Comparison of ENCODE assay signal across 20 cellular contexts in the genomic region with DNA sequence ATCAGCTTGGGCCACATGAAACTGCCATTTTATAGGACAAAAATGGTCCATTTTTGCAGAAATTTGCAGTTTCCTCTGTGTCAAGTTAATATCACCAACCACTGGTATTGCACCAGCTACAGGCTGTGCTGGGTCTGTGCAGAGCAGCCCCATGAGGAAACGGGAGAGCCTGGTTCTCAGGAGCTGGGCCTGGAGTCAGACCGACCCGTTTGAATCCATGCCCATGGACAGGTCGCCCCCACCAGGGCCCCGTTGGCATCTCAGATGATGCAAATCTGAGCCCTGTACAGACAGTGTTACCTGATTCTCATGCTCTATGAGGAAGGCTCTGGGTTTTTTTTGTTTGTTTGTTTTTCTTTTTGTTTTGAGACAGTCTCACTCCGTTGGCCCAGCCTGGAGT. TPM values are rescaled to one million over a fixed set of nuclear protein-coding genes. Genes with fewer than 3 reads are reported as not detected.
DNase-seq lines count a peak whose midpoint lies in the region; ATAC-seq, FAIRE-seq and TF ChIP-seq lines count a peak whose summit lies in the region.
"Had no signal": no experiment of that assay in that cellular context is flagged by ENCODE, and none has a peak within 500 bp of the region (broad histone marks: within the 10 kb centered on the region; RNA-seq: fewer than 3 reads in every experiment).

No MANE protein-coding gene starts in this region.

- TF ChIP-seq CTCF in activated CD8-positive, alpha-beta T cell treated with anti-CD3 and anti-CD28 coated beads for 36 hours (IDR thresholded peaks at IDR 0.05), result no peak
- TF ChIP-seq CTCF in OCI-LY7 (conservative IDR thresholded peaks at IDR 0.05; ENCODE audit: low read length), result 0 out of 2 replicates have a peak, but pooled peaks have one; percentile 27
- TF ChIP-seq CTCF in H1 (IDR thresholded peaks at IDR 0.05; ENCODE audit: control extremely low read depth in 1 of 3, insufficient read depth in 1 of 3, low read depth in 1 of 3, low read length in 3 of 3), result peak; percentile 34 to 47 (median 37)
- TF ChIP-seq CTCF in upper lobe of right lung (IDR thresholded peaks at IDR 0.05), result no peak

- no peak overlapping the region for H4K91ac ChIP-seq in H1 (replicated peaks; ENCODE audit: insufficient read length, low read length)

- H3K23ac ChIP-seq in H1 (ENCODE audit: insufficient read length), result no peak overlapping the region

- H2BK5ac ChIP-seq in H1 (ENCODE audit: low read depth, low read length), result no peak overlapping the region

- in situ Hi-C loops in HAP-1 (cut with MboI; ENCODE audit: low sequenced_read_pairs), result no loop called here

- H3K4me3 ChIP-seq in OCI-LY7 (ENCODE audit: low read depth, low read length, poor library complexity, severe bottlenecking), result no peak overlapping the region
- H3K4me3 ChIP-seq in H1 (ENCODE audit: extremely low read depth in 1 of 4, insufficient read depth in 2 of 4, low read depth in 3 of 4, low read length in 4 of 4), result no peak overlapping the region
- no peak overlapping the region for H3K4me3 ChIP-seq in upper lobe of right lung
- no peak overlapping the region for H3K4me3 ChIP-seq in HAP-1

- H3K36me3 ChIP-seq in OCI-LY7 (ENCODE audit: insufficient read depth, low read length) (no peaks in the 10 kb centered on the region), H1 (ENCODE audit: control insufficient read depth in 2 of 4, insufficient read depth in 4 of 4, low read length in 3 of 4) (peaks cover 0 to 9% (median 0%) of the 10 kb centered on the region in 4 experiments; a peak in 1 of 8 replicates), upper lobe of right lung (no peaks in the 10 kb centered on the region), HAP-1 (replicated peaks) (no peaks in the 10 kb centered on the region)

- no peak overlapping the region for H4K5ac ChIP-seq in H1 (ENCODE audit: insufficient read length, low read depth, low read length)

- 89% methylated on average over 6 of the region's 6 CpGs; no CpG with 5 or more reads in 1 of the 2 experiments for WGBS in H1 (ENCODE audit: extremely low coverage in 1 of 2, insufficient coverage in 1 of 2, insufficient read length in 1 of 2, insufficient replicate concordance in 2 of 2, low coverage in 1 of 2, low lambda C conversion rate in 2 of 2, missing lambda C conversion rate in 1 of 2), 2 experiments

- no peak for TF ChIP-seq EP300 in H1 (IDR thresholded peaks at IDR 0.05; ENCODE audit: borderline replicate concordance in 1 of 2, low read depth in 2 of 2, low read length in 2 of 2)

- peak; percentile 50 to 63 for TF ChIP-seq RAD21 in H1 (IDR thresholded peaks at IDR 0.05 in 1 of 2, conservative IDR thresholded peaks at IDR 0.05 in 1 of 2; ENCODE audit: low read depth in 2 of 2, low read length in 2 of 2)

- H2BK120ac ChIP-seq in H1 (replicated peaks; ENCODE audit: low read depth, low read length), result no peak overlapping the region

- H3K9me2 ChIP-seq in OCI-LY7 (ENCODE audit: insufficient read depth, low read length), result no peaks in the 10 kb centered on the region

- POLR2A ChIA-PET in activated CD8-positive, alpha-beta T cell treated with anti-CD3 and anti-CD28 coated beads for 36 hours (lab: Charles Lee), result no interaction called here
- POLR2A ChIA-PET in activated CD8-positive, alpha-beta T cell treated with anti-CD3 and anti-CD28 coated beads, Interleukin-2, amount 10 ng/mL, durations not matched to agents 7 days and 5 days (lab: Charles Lee), result no interaction called here
- POLR2A ChIA-PET in OCI-LY7 (lab: Charles Lee), result no interaction called here
- POLR2A ChIA-PET in H1 (lab: Charles Lee; ENCODE audit: partially characterized antibody), result interaction anchor here (0.7 to 2.1 kb wide), 4 partner anchors 15 to 78 kb away, joined by 3 to 5 read pairs (median 3); a partner anchor contains a TSS

- H3K18ac ChIP-seq in H1 (ENCODE audit: extremely low read depth, low read length), result no peak overlapping the region

- H3K9me3 Mint-ChIP-seq in activated CD8-positive, alpha-beta T cell treated with anti-CD3 and anti-CD28 coated beads for 36 hours, result no peaks in the 10 kb centered on the region
- H3K9me3 Mint-ChIP-seq in activated CD8-positive, alpha-beta T cell treated with anti-CD3 and anti-CD28 coated beads, Interleukin-2, amount 10 ng/mL, durations not matched to agents 7 days and 5 days (ENCODE audit: insufficient read depth), result no peaks in the 10 kb centered on the region
- H3K9me3 Mint-ChIP-seq: activated naive CD4-positive, alpha-beta T cell treated with anti-CD3 and anti-CD28 coated beads, Interleukin-2, amount 50 U/mL, for 72 hours; activated T-cell treated with anti-CD3 and anti-CD28 coated beads, Interleukin-2, amount 50 U/mL, for 24 hours; dendritic cell treated with granulocyte-macrophage colony-stimulating factor and Interleukin-4, amounts not matched to agents 40 ng/mL and 50 ng/mL, for 4 days; immature natural killer cell; nephron had no signal

- H3K4me2 ChIP-seq in OCI-LY7 (ENCODE audit: low read length) (no peak overlapping the region), H1 (ENCODE audit: insufficient read depth in 1 of 2, low read depth in 2 of 2, low read length in 2 of 2) (no peak overlapping the region)

- H3K9me3 ChIP-seq in OCI-LY7 (ENCODE audit: low read length) (no peaks in the 10 kb centered on the region), H1 (ENCODE audit: insufficient read depth in 2 of 2, low read depth in 1 of 2, low read length in 1 of 2) (no peaks in the 10 kb centered on the region), upper lobe of right lung (no peaks in the 10 kb centered on the region), HAP-1 (no peaks in the 10 kb centered on the region)

- no peak overlapping the region for H3K27ac ChIP-seq in OCI-LY7 (ENCODE audit: low read depth, low read length, poor library complexity, severe bottlenecking)
- H3K27ac ChIP-seq in H1 (ENCODE audit: low read depth, low read length), result no peak overlapping the region
- H3K27ac ChIP-seq in upper lobe of right lung, result no peak overlapping the region

- no peak for FAIRE-seq in H1 (lab: Jason Lieb, UNC)
- FAIRE-seq: G401.6 had no signal

- intact Hi-C loops in activated CD8-positive, alpha-beta T cell treated with anti-CD3 and anti-CD28 coated beads for 36 hours (cut with micrococcal nuclease), result no loop called here
- intact Hi-C loops in OCI-LY7 (cut with micrococcal nuclease; ENCODE audit: unreplicated experiment) (no loop called here), upper lobe of right lung (cut with DNase I) (no loop called here)

- no peak for TF ChIP-seq POLR2A in H1 (IDR thresholded peaks at IDR 0.05; ENCODE audit: control extremely low read depth in 1 of 2, low read depth in 2 of 2, low read length in 2 of 2)

- no peaks in the 10 kb centered on the region for H3K79me1 ChIP-seq in H1 (ENCODE audit: low read depth, low read length)

- no peaks in the 10 kb centered on the region for H3K23me2 ChIP-seq in H1 (ENCODE audit: low read depth, low read length)

- no peaks in the 10 kb centered on the region for H3K27me3 Mint-ChIP-seq in activated CD8-positive, alpha-beta T cell treated with anti-CD3 and anti-CD28 coated beads for 36 hours
- H3K27me3 Mint-ChIP-seq in activated CD8-positive, alpha-beta T cell treated with anti-CD3 and anti-CD28 coated beads, Interleukin-2, amount 10 ng/mL, durations not matched to agents 7 days and 5 days (ENCODE audit: low read depth), result no peaks in the 10 kb centered on the region
- H3K27me3 Mint-ChIP-seq: activated T-cell treated with anti-CD3 and anti-CD28 coated beads, Interleukin-2, amount 50 U/mL, for 24 hours; dendritic cell treated with granulocyte-macrophage colony-stimulating factor and Interleukin-4, amounts not matched to agents 40 ng/mL and 50 ng/mL, for 4 days had no signal

- no peak overlapping the region for H2BK15ac ChIP-seq in H1 (ENCODE audit: low read length)

- no peak overlapping the region for H2BK20ac ChIP-seq in H1 (ENCODE audit: low read length)

- H3K14ac ChIP-seq in H1 (ENCODE audit: insufficient read length), result no peak overlapping the region

- CTCF ChIA-PET in activated CD8-positive, alpha-beta T cell treated with anti-CD3 and anti-CD28 coated beads for 36 hours (lab: Charles Lee), result interaction anchor here (0.8 to 1.4 kb wide), 3 partner anchors 10 to 50 kb away, joined by 4 read pairs; no protein-coding TSS in a partner anchor
- CTCF ChIA-PET in activated CD8-positive, alpha-beta T cell treated with anti-CD3 and anti-CD28 coated beads, Interleukin-2, amount 10 ng/mL, durations not matched to agents 7 days and 5 days (lab: Charles Lee), result no interaction called here
- CTCF ChIA-PET in OCI-LY7 (lab: Charles Lee; ENCODE audit: unreplicated experiment) (no interaction called here), H1 (lab: Charles Lee; ENCODE audit: partially characterized antibody) (interaction anchor here (0.7 to 4.7 kb wide), 23 partner anchors 9 to 199 kb away, joined by 3 to 17 read pairs (median 6); a partner anchor contains a TSS)

- H3K36me3 Mint-ChIP-seq in activated CD8-positive, alpha-beta T cell treated with anti-CD3 and anti-CD28 coated beads for 36 hours (ENCODE audit: low read depth), result no peaks in the 10 kb centered on the region
- H3K36me3 Mint-ChIP-seq in activated CD8-positive, alpha-beta T cell treated with anti-CD3 and anti-CD28 coated beads, Interleukin-2, amount 10 ng/mL, durations not matched to agents 7 days and 5 days (ENCODE audit: low read depth), result no peaks in the 10 kb centered on the region
- H3K36me3 Mint-ChIP-seq: activated naive CD4-positive, alpha-beta T cell treated with anti-CD3 and anti-CD28 coated beads, Interleukin-2, amount 50 U/mL, for 72 hours; immature natural killer cell had no signal

- no peak overlapping the region for H3K27ac Mint-ChIP-seq in activated CD8-positive, alpha-beta T cell treated with anti-CD3 and anti-CD28 coated beads for 36 hours
- no peak overlapping the region for H3K27ac Mint-ChIP-seq in activated CD8-positive, alpha-beta T cell treated with anti-CD3 and anti-CD28 coated beads, Interleukin-2, amount 10 ng/mL, durations not matched to agents 7 days and 5 days
- H3K27ac Mint-ChIP-seq: activated naive CD4-positive, alpha-beta T cell treated with anti-CD3 and anti-CD28 coated beads, Interleukin-2, amount 50 U/mL, for 72 hours; activated T-cell treated with anti-CD3 and anti-CD28 coated beads, Interleukin-2, amount 50 U/mL, for 24 hours; dendritic cell treated with granulocyte-macrophage colony-stimulating factor and Interleukin-4, amounts not matched to agents 40 ng/mL and 50 ng/mL, for 4 days; immature natural killer cell had no signal

- DNase-seq in activated CD8-positive, alpha-beta T cell treated with anti-CD3 and anti-CD28 coated beads for 36 hours, result peak; percentile 21
- DNase-seq in activated CD8-positive, alpha-beta T cell treated with anti-CD3 and anti-CD28 coated beads, Interleukin-2, amount 10 ng/mL, durations not matched to agents 7 days and 5 days, result no peak
- DNase-seq in OCI-LY7 (ENCODE audit: low spot score), result no peak
- DNase-seq in H1 (ENCODE audit: low read depth in 1 of 2, low spot score in 2 of 2), result no peak
- no peak for DNase-seq in upper lobe of right lung
- no peak for DNase-seq in HAP-1 (ENCODE audit: low spot score in 2 of 2)
- no peak for DNase-seq in H4 (ENCODE audit: low spot score)
- DNase-seq in AG08395 (ENCODE audit: low spot score), result no peak
- DNase-seq: activated CD4-positive, alpha-beta T cell treated with anti-CD3 and anti-CD28 coated beads for 4 hours; activated T-cell treated with anti-CD3 and anti-CD28 coated beads, Interleukin-2, amount 50 U/mL, for 24 hours; HCEC 1CT; immature natural killer cell; NCI-H82; T-helper 2 cell had no signal

- H4K20me1 ChIP-seq in OCI-LY7 (ENCODE audit: insufficient read depth, low read length) (no peaks in the 10 kb centered on the region), H1 (replicated peaks in 1 of 2; ENCODE audit: control insufficient read depth in 1 of 2, insufficient read depth in 2 of 2, low read length in 2 of 2) (peaks cover 0 to 2% of the 10 kb centered on the region in 2 experiments)

- BruUV-seq in OCI-LY7 (replicated peaks; lab: Mats Ljungman, UMichigan), result no TSS peak

- H3K79me2 ChIP-seq in OCI-LY7 (ENCODE audit: insufficient read depth, low read depth, low read length), result no peaks in the 10 kb centered on the region
- H3K79me2 ChIP-seq in H1 (ENCODE audit: control insufficient read depth in 1 of 2, insufficient read depth in 2 of 2, low read length in 2 of 2), result no peaks in the 10 kb centered on the region

- no peak overlapping the region; the same call in 1 of the 2 replicates for H2AK5ac ChIP-seq in H1 (ENCODE audit: low read depth, low read length)

- no peak for ATAC-seq in activated CD8-positive, alpha-beta T cell treated with anti-CD3 and anti-CD28 coated beads for 36 hours
- ATAC-seq in activated CD8-positive, alpha-beta T cell treated with anti-CD3 and anti-CD28 coated beads, Interleukin-2, amount 10 ng/mL, durations not matched to agents 7 days and 5 days, result no peak
- ATAC-seq in upper lobe of right lung, result peak; percentile 44
- ATAC-seq: activated naive CD4-positive, alpha-beta T cell treated with anti-CD3 and anti-CD28 coated beads, Interleukin-2, amount 50 U/mL, for 72 hours had no signal

- H4K8ac ChIP-seq in H1 (ENCODE audit: extremely low read depth, insufficient read depth, low read length), result no peak overlapping the region

- H2AFZ ChIP-seq in OCI-LY7 (ENCODE audit: low read length) (no peak overlapping the region), H1 (ENCODE audit: low read length) (no peak overlapping the region)

- H3K56ac ChIP-seq in H1 (replicated peaks; ENCODE audit: insufficient read length, low read depth, low read length), result no peak overlapping the region

- H3K4me3 Mint-ChIP-seq in activated CD8-positive, alpha-beta T cell treated with anti-CD3 and anti-CD28 coated beads for 36 hours, result no peak overlapping the region
- no peak overlapping the region for H3K4me3 Mint-ChIP-seq in activated CD8-positive, alpha-beta T cell treated with anti-CD3 and anti-CD28 coated beads, Interleukin-2, amount 10 ng/mL, durations not matched to agents 7 days and 5 days
- H3K4me3 Mint-ChIP-seq: activated T-cell treated with anti-CD3 and anti-CD28 coated beads, Interleukin-2, amount 50 U/mL, for 24 hours; dendritic cell treated with granulocyte-macrophage colony-stimulating factor and Interleukin-4, amounts not matched to agents 40 ng/mL and 50 ng/mL, for 4 days; immature natural killer cell; nephron had no signal

- H3K4me1 Mint-ChIP-seq in activated CD8-positive, alpha-beta T cell treated with anti-CD3 and anti-CD28 coated beads for 36 hours (ENCODE audit: low read depth), result no peaks in the 10 kb centered on the region
- no peaks in the 10 kb centered on the region for H3K4me1 Mint-ChIP-seq in activated CD8-positive, alpha-beta T cell treated with anti-CD3 and anti-CD28 coated beads, Interleukin-2, amount 10 ng/mL, durations not matched to agents 7 days and 5 days (ENCODE audit: low read depth)
- H3K4me1 Mint-ChIP-seq: immature natural killer cell, nephron had no signal

- no peak overlapping the region for H3K9ac ChIP-seq in H1 (replicated peaks in 1 of 4; ENCODE audit: extremely low read depth in 1 of 4, low read depth in 3 of 4, low read length in 3 of 4)

- H3K27me3 ChIP-seq in H1 (replicated peaks in 1 of 4; ENCODE audit: control insufficient read depth in 3 of 4, extremely low read depth in 1 of 4, insufficient read depth in 3 of 4, low read length in 3 of 4), result no peaks in the 10 kb centered on the region
- no peaks in the 10 kb centered on the region for H3K27me3 ChIP-seq in upper lobe of right lung
- no peaks in the 10 kb centered on the region for H3K27me3 ChIP-seq in HAP-1 (ENCODE audit: low read depth)

- no peak overlapping the region for H2BK12ac ChIP-seq in H1 (ENCODE audit: low read depth, low read length)

- H3K4me1 ChIP-seq in OCI-LY7 (ENCODE audit: insufficient read depth, low read length, poor library complexity, severe bottlenecking) (no peaks in the 10 kb centered on the region), H1 (replicated peaks in 1 of 4; ENCODE audit: control insufficient read depth in 3 of 4, insufficient read depth in 4 of 4, low read length in 3 of 4) (peaks cover 0 to 11% (median 4%) of the 10 kb centered on the region in 4 experiments; a peak in 5 of 7 replicates), upper lobe of right lung (no peaks in the 10 kb centered on the region), HAP-1 (no peaks in the 10 kb centered on the region)

- no peak overlapping the region for H3K4ac ChIP-seq in H1 (replicated peaks; ENCODE audit: insufficient read length, low read depth, low read length)

RNA-seq across cellular contexts. Expression of a gene that starts 9.8 kb away (rescaled TPM):
- not detected for total RNA-seq in activated CD8-positive, alpha-beta T cell treated with anti-CD3 and anti-CD28 coated beads for 36 hours
- not detected for total RNA-seq in activated CD8-positive, alpha-beta T cell treated with anti-CD3 and anti-CD28 coated beads, Interleukin-2, amount 10 ng/mL, durations not matched to agents 7 days and 5 days
- not detected in 2 replicates for total RNA-seq in OCI-LY7 (2014; rRNA removed; shearing (Covaris generic))
- total RNA-seq in OCI-LY7 (2022) (not detected in 2 replicates), upper lobe of right lung (17.2 TPM)
- 0.63 and 0.80 TPM in 2 replicates for total RNA-seq in H1 (2021; fragmentation: NEBNext Ultra II Directional; extraction: Animal tissue kit (Norgen Biotek cat#: 25700))
- polyA plus RNA-seq in H1 (2011; rRNA removed), result 1.9 and 2.1 TPM in 2 replicates
- polyA plus RNA-seq in H1 (2011; cell fraction: cytosol; rRNA removed), result 1.8 TPM
- polyA plus RNA-seq in H1 (2011; cell fraction: nucleus; rRNA removed), result 3.9 TPM
- 1.2 to 1.9 TPM (median 1.6 TPM) in 4 replicates for polyA plus RNA-seq in H1 (2012, experiment 1 of 2)
- 0.70 TPM for polyA plus RNA-seq in H1 (2012, experiment 2 of 2)
- polyA plus RNA-seq in H1 (2013, experiment 1 of 2), result 1.1 TPM
- polyA plus RNA-seq in H1 (2013, experiment 2 of 2), result 0.75 TPM
- polyA minus RNA-seq in H1 (2011; rRNA and poly(A)+ RNA removed), result 1.5 and 2.1 TPM in 2 replicates
- polyA minus RNA-seq in H1 (2011; cell fraction: cytosol; rRNA and poly(A)+ RNA removed), result 0.51 TPM
- polyA minus RNA-seq in H1 (2011; cell fraction: nucleus; rRNA and poly(A)+ RNA removed), result 1.00 TPM
- not detected in 2 replicates for total RNA-seq in H4 (2014; rRNA removed; shearing (Covaris generic))
- total RNA-seq: activated naive CD4-positive, alpha-beta T cell treated with anti-CD3 and anti-CD28 coated beads, Interleukin-2, amount 50 U/mL, for 72 hours; mesenteric fat pad had no signal

RNA-seq across cellular contexts. Expression of a gene that starts 18.1 kb away (rescaled TPM):
- not detected for total RNA-seq in activated CD8-positive, alpha-beta T cell treated with anti-CD3 and anti-CD28 coated beads for 36 hours
- total RNA-seq in activated CD8-positive, alpha-beta T cell treated with anti-CD3 and anti-CD28 coated beads, Interleukin-2, amount 10 ng/mL, durations not matched to agents 7 days and 5 days, result not detected
- total RNA-seq in OCI-LY7 (2014; rRNA removed; shearing (Covaris generic)), result not detected in 2 replicates
- not detected in 2 replicates for total RNA-seq in OCI-LY7 (2022)
- total RNA-seq in H1 (2021; fragmentation: NEBNext Ultra II Directional; extraction: Animal tissue kit (Norgen Biotek cat#: 25700)), result 10.5 and 11.0 TPM in 2 replicates
- 32.1 and 32.5 TPM in 2 replicates for polyA plus RNA-seq in H1 (2011; rRNA removed)
- 18.0 TPM for polyA plus RNA-seq in H1 (2011; cell fraction: cytosol; rRNA removed)
- 16.6 TPM for polyA plus RNA-seq in H1 (2011; cell fraction: nucleus; rRNA removed)
- 5.1 to 12.0 TPM (median 10.9 TPM) in 4 replicates for polyA plus RNA-seq in H1 (2012, experiment 1 of 2)
- polyA plus RNA-seq in H1 (2012, experiment 2 of 2), result 12.7 TPM
- polyA plus RNA-seq in H1 (2013, experiment 1 of 2), result 29.0 TPM
- polyA plus RNA-seq in H1 (2013, experiment 2 of 2), result 31.8 TPM
- 4.3 and 5.1 TPM in 2 replicates for polyA minus RNA-seq in H1 (2011; rRNA and poly(A)+ RNA removed)
- 11.2 TPM for polyA minus RNA-seq in H1 (2011; cell fraction: cytosol; rRNA and poly(A)+ RNA removed)
- 5.4 TPM for polyA minus RNA-seq in H1 (2011; cell fraction: nucleus; rRNA and poly(A)+ RNA removed)
- total RNA-seq in upper lobe of right lung, result 2.5 TPM
- not detected in 2 replicates for total RNA-seq in H4 (2014; rRNA removed; shearing (Covaris generic))
- total RNA-seq: mesenteric fat pad had no signal
- polyA plus RNA-seq: immature natural killer cell had no signal

RNA-seq across cellular contexts. Expression of a gene that starts 35.3 kb away (rescaled TPM):
- 100 to 1,000 TPM; 123 to 131 TPM for total RNA-seq in activated CD8-positive, alpha-beta T cell treated with anti-CD3 and anti-CD28 coated beads for 36 hours
- 10 to 100 TPM; 65.8 to 68.8 TPM for total RNA-seq in activated CD8-positive, alpha-beta T cell treated with anti-CD3 and anti-CD28 coated beads, Interleukin-2, amount 10 ng/mL, durations not matched to agents 7 days and 5 days
- 78.2 and 83.4 TPM in 2 replicates for total RNA-seq in OCI-LY7 (2014; rRNA removed; shearing (Covaris generic))
- total RNA-seq in OCI-LY7 (2022) (78.5 and 107 TPM in 2 replicates), upper lobe of right lung (46.5 TPM)
- total RNA-seq in H1 (2021; fragmentation: NEBNext Ultra II Directional; extraction: Animal tissue kit (Norgen Biotek cat#: 25700)), result 121 and 133 TPM in 2 replicates
- polyA plus RNA-seq in H1 (2011; rRNA removed), result 191 and 247 TPM in 2 replicates
- 147 TPM for polyA plus RNA-seq in H1 (2011; cell fraction: cytosol; rRNA removed)
- 202 TPM for polyA plus RNA-seq in H1 (2011; cell fraction: nucleus; rRNA removed)
- polyA plus RNA-seq in H1 (2012, experiment 1 of 2), result 90.7 to 127 TPM (median 115 TPM) in 4 replicates
- 136 TPM for polyA plus RNA-seq in H1 (2012, experiment 2 of 2)
- polyA plus RNA-seq in H1 (2013, experiment 1 of 2), result 73.6 TPM
- 74.6 TPM for polyA plus RNA-seq in H1 (2013, experiment 2 of 2)
- 186 and 236 TPM in 2 replicates for polyA minus RNA-seq in H1 (2011; rRNA and poly(A)+ RNA removed)
- 73.2 TPM for polyA minus RNA-seq in H1 (2011; cell fraction: cytosol; rRNA and poly(A)+ RNA removed)
- 84.9 TPM for polyA minus RNA-seq in H1 (2011; cell fraction: nucleus; rRNA and poly(A)+ RNA removed)
- 59.5 and 74.2 TPM in 2 replicates for total RNA-seq in H4 (2014; rRNA removed; shearing (Covaris generic))

RNA-seq across cellular contexts. Expression of a gene that starts 50.6 kb away (rescaled TPM):
- under 1 TPM in 1 of 2 experiments, not detected in 1; 0.16 TPM for total RNA-seq in activated CD8-positive, alpha-beta T cell treated with anti-CD3 and anti-CD28 coated beads for 36 hours
- total RNA-seq in activated CD8-positive, alpha-beta T cell treated with anti-CD3 and anti-CD28 coated beads, Interleukin-2, amount 10 ng/mL, durations not matched to agents 7 days and 5 days, result under 1 TPM; 0.24 to 0.34 TPM
- total RNA-seq in OCI-LY7 (2014; rRNA removed; shearing (Covaris generic)), result 0.23 TPM in 1 of 2 replicates, not detected in the other
- total RNA-seq in OCI-LY7 (2022), result 3.4 and 3.8 TPM in 2 replicates
- 30.0 and 36.2 TPM in 2 replicates for total RNA-seq in H1 (2021; fragmentation: NEBNext Ultra II Directional; extraction: Animal tissue kit (Norgen Biotek cat#: 25700))
- polyA plus RNA-seq in H1 (2011; rRNA removed), result 87.8 and 91.7 TPM in 2 replicates
- polyA plus RNA-seq in H1 (2011; cell fraction: cytosol; rRNA removed), result 59.1 TPM
- 77.5 TPM for polyA plus RNA-seq in H1 (2011; cell fraction: nucleus; rRNA removed)
- 38.9 to 58.8 TPM (median 53.7 TPM) in 4 replicates for polyA plus RNA-seq in H1 (2012, experiment 1 of 2)
- 67.8 TPM for polyA plus RNA-seq in H1 (2012, experiment 2 of 2)
- polyA plus RNA-seq in H1 (2013, experiment 1 of 2), result 56.8 TPM
- 56.9 TPM for polyA plus RNA-seq in H1 (2013, experiment 2 of 2)
- polyA minus RNA-seq in H1 (2011; rRNA and poly(A)+ RNA removed), result 73.8 and 106 TPM in 2 replicates
- 33.8 TPM for polyA minus RNA-seq in H1 (2011; cell fraction: cytosol; rRNA and poly(A)+ RNA removed)
- polyA minus RNA-seq in H1 (2011; cell fraction: nucleus; rRNA and poly(A)+ RNA removed), result 46.5 TPM
- 43.4 TPM for total RNA-seq in upper lobe of right lung
- total RNA-seq in H4 (2014; rRNA removed; shearing (Covaris generic)), result 6.1 and 7.6 TPM in 2 replicates

RNA-seq across cellular contexts. Expression of a gene that starts 50.9 kb away (rescaled TPM):
- total RNA-seq in activated CD8-positive, alpha-beta T cell treated with anti-CD3 and anti-CD28 coated beads for 36 hours, result not detected
- not detected for total RNA-seq in activated CD8-positive, alpha-beta T cell treated with anti-CD3 and anti-CD28 coated beads, Interleukin-2, amount 10 ng/mL, durations not matched to agents 7 days and 5 days
- total RNA-seq in OCI-LY7 (2014; rRNA removed; shearing (Covaris generic)), result not detected in 2 replicates
- total RNA-seq in OCI-LY7 (2022) (not detected in 2 replicates), upper lobe of right lung (16.8 TPM)
- 3.9 and 4.9 TPM in 2 replicates for total RNA-seq in H1 (2021; fragmentation: NEBNext Ultra II Directional; extraction: Animal tissue kit (Norgen Biotek cat#: 25700))
- polyA plus RNA-seq in H1 (2011; rRNA removed), result 2.6 and 2.9 TPM in 2 replicates
- 3.8 TPM for polyA plus RNA-seq in H1 (2011; cell fraction: cytosol; rRNA removed)
- 5.6 TPM for polyA plus RNA-seq in H1 (2011; cell fraction: nucleus; rRNA removed)
- polyA plus RNA-seq in H1 (2012, experiment 1 of 2), result 2.1 to 4.0 TPM (median 3.6 TPM) in 4 replicates
- polyA plus RNA-seq in H1 (2012, experiment 2 of 2), result 2.1 TPM
- 2.2 TPM for polyA plus RNA-seq in H1 (2013, experiment 1 of 2)
- 2.1 TPM for polyA plus RNA-seq in H1 (2013, experiment 2 of 2)
- polyA minus RNA-seq in H1 (2011; rRNA and poly(A)+ RNA removed), result 3.2 and 3.3 TPM in 2 replicates
- 1.2 TPM for polyA minus RNA-seq in H1 (2011; cell fraction: cytosol; rRNA and poly(A)+ RNA removed)
- 2.0 TPM for polyA minus RNA-seq in H1 (2011; cell fraction: nucleus; rRNA and poly(A)+ RNA removed)
- not detected in 2 replicates for total RNA-seq in H4 (2014; rRNA removed; shearing (Covaris generic))
- total RNA-seq: mesenteric fat pad had no signal
- polyA plus RNA-seq: AG04450, immature natural killer cell had no signal

Comparison
In these comparisons a context has a peak if more than half of its experiments do, and no peak if none do; other contexts are left out.
1. CTCF ChIA-PET loops: an anchor here in activated CD8-positive, alpha-beta T cell treated with anti-CD3 and anti-CD28 coated beads for 36 hours (0.8 to 1.4 kb wide) and H1 (0.7 to 4.7 kb wide); none called in activated CD8-positive, alpha-beta T cell treated with anti-CD3 and anti-CD28 coated beads, Interleukin-2, amount 10 ng/mL, durations not matched to agents 7 days and 5 days and OCI-LY7.
2. CTCF ChIP-seq: peak in OCI-LY7 (single experiment) and H1 (3 of 3); none in activated CD8-positive, alpha-beta T cell treated with anti-CD3 and anti-CD28 coated beads for 36 hours (single experiment) and upper lobe of right lung (single experiment).
3. RNA of a gene that starts 9.8 kb away (total RNA-seq): 17.2 TPM in upper lobe of right lung (single experiment); 0.63 to 0.80 TPM in H1, not detected in activated CD8-positive, alpha-beta T cell treated with anti-CD3 and anti-CD28 coated beads for 36 hours, not detected in activated CD8-positive, alpha-beta T cell treated with anti-CD3 and anti-CD28 coated beads, Interleukin-2, amount 10 ng/mL, durations not matched to agents 7 days and 5 days, not detected in OCI-LY7 and not detected in H4; every median in the first group is over 10 times any median in the second.